9 cellular contexts compared by ENCODE assay signal in the genomic region with DNA sequence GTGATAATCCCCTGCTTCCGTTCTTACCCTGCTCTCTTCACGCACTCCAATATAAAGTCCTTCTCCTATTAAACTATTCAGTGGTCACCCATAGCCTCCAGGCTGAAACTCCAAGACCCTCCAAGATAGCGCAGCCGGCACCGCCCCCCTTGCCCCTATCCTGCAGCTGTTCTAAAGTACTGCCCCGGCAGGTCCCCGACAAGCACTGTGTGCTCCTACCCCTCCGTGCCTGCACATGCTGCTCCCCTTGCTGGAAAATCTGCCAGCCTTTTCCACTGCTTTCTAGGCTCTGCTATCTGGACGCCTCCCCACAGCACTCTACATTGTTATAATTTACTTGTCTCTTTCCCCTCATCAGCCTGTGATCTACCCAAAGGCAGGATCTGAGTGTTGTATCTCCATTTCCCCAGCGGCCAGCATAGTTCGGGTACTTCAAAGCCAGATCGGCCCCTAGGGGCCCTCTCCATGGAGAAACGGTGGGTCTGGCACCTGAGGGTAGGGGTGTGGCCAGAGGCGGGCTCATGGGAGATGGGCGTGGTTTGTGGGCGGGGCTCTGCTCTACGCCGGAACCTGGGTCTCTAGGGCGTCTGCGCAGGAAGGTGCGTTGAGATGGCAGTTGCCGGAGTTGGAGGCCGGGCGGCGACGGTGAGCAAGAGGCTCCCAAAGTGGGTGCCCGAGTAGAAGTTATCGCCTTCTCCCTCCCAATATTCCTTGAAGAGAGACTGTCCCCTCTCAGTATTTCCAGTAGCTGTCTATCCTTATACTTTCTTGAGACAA.
DNase-seq lines count a peak whose midpoint lies in the region; ATAC-seq, FAIRE-seq and TF ChIP-seq lines count a peak whose summit lies in the region.
"Had no signal": no experiment of that assay in that cellular context is flagged by ENCODE, and none has a peak within 500 bp of the region (broad histone marks: within the 10 kb centered on the region; RNA-seq: fewer than 3 reads in every experiment).

No MANE protein-coding gene starts in this region.

- H3K36me3 ChIP-seq in stomach = peaks cover 0 to 44% (median 35%) of the 10 kb centered on the region in 4 donors

- intact Hi-C loops in activated CD4-positive, alpha-beta T cell treated with anti-CD3 and anti-CD28 coated beads for 36 hours (cut with DNase I, micrococcal nuclease) = no loop called here
- intact Hi-C loops in stomach (cut with DNase I; ENCODE audit: low total_unique reads) = no loop called here

- H3K27ac ChIP-seq in stomach = peak overlapping the region in 1 of 5 donors; percentile 41
- H3K27ac ChIP-seq: KMS-11 had no signal

- H3K27ac Mint-ChIP-seq in activated CD4-positive, alpha-beta T cell treated with anti-CD3 and anti-CD28 coated beads for 36 hours = no peak overlapping the region
- H3K27ac Mint-ChIP-seq in brain (no peak overlapping the region), mesothelial cell of epicardium (peak overlapping the region; percentile 85)

- no peaks in the 10 kb centered on the region for H3K36me3 Mint-ChIP-seq in activated CD4-positive, alpha-beta T cell treated with anti-CD3 and anti-CD28 coated beads for 36 hours (ENCODE audit: low read depth)
- peaks cover 38% of the 10 kb centered on the region for H3K36me3 Mint-ChIP-seq in brain
- H3K36me3 Mint-ChIP-seq in mesothelial cell of epicardium = peaks cover 11% of the 10 kb centered on the region

- no peak overlapping the region for H3K4me3 Mint-ChIP-seq in activated CD4-positive, alpha-beta T cell treated with anti-CD3 and anti-CD28 coated beads for 36 hours
- H3K4me3 Mint-ChIP-seq in brain (peak overlapping the region in 3 of 5 experiments; percentile 11 to 62 (median 44)), mesothelial cell of epicardium (peak overlapping the region; percentile 67)

- H3K4me3 ChIP-seq in stomach = peak overlapping the region in 3 of 4 donors; percentile 16 to 36 (median 16)

- TF ChIP-seq CTCF in brain (conservative IDR thresholded peaks at IDR 0.05) = no peak
- TF ChIP-seq CTCF in mesothelial cell of epicardium (IDR thresholded peaks at IDR 0.05; ENCODE audit: unreplicated experiment) = no peak
- TF ChIP-seq CTCF in stomach (IDR thresholded peaks at IDR 0.05) = no peak
- TF ChIP-seq CTCF in D721Med (IDR thresholded peaks at IDR 0.05; ENCODE audit: insufficient read depth, missing control alignments) = no peak

- H3K4me1 ChIP-seq in stomach = peaks cover 0 to 6% (median 3%) of the 10 kb centered on the region in 4 donors

- ATAC-seq in activated CD4-positive, alpha-beta T cell treated with anti-CD3 and anti-CD28 coated beads for 36 hours = peak; percentile 95
- ATAC-seq in GM21786 (IDR thresholded peaks at IDR 0.05; ENCODE audit: unreplicated experiment) (no peak), HG02642 (IDR thresholded peaks at IDR 0.05; ENCODE audit: poor library complexity, unreplicated experiment) (no peak)

- no peaks in the 10 kb centered on the region for H3K9me3 Mint-ChIP-seq in activated CD4-positive, alpha-beta T cell treated with anti-CD3 and anti-CD28 coated beads for 36 hours (ENCODE audit: low read depth)
- no peaks in the 10 kb centered on the region for H3K9me3 Mint-ChIP-seq in brain
- H3K9me3 Mint-ChIP-seq in mesothelial cell of epicardium = no peaks in the 10 kb centered on the region

- CTCF ChIA-PET in activated CD4-positive, alpha-beta T cell treated with anti-CD3 and anti-CD28 coated beads for 36 hours (lab: Charles Lee) = interaction anchor here (1.0 kb wide), 1 partner anchor 10 kb away, joined by 3 read pairs; no protein-coding TSS in a partner anchor

- no peak for TF ChIP-seq EP300 in stomach (IDR thresholded peaks at IDR 0.05)

- no peaks in the 10 kb centered on the region for H3K27me3 ChIP-seq in stomach

- WGBS in stomach, 5 donors = 30 to 37% (median 31%) methylated on average over 24 to 28 of the region's 28 CpGs

- DNase-seq in activated CD4-positive, alpha-beta T cell treated with anti-CD3 and anti-CD28 coated beads for 36 hours = peak; percentile 74
- DNase-seq in mesothelial cell of epicardium (ENCODE audit: low spot score in 2 of 2, unreplicated experiment in 2 of 2) = peak; percentile 73 to 90
- peak; percentile 73 for DNase-seq in stomach
- no peak for DNase-seq in D721Med (ENCODE audit: insufficient read length, low spot score)
- no peak for DNase-seq in DMS53 (lab: John Stamatoyannopoulos, UW)

- POLR2A ChIA-PET in activated CD4-positive, alpha-beta T cell treated with anti-CD3 and anti-CD28 coated beads for 36 hours (lab: Charles Lee) = no interaction called here

- H3K27me3 Mint-ChIP-seq in activated CD4-positive, alpha-beta T cell treated with anti-CD3 and anti-CD28 coated beads for 36 hours = peaks cover 12% of the 10 kb centered on the region
- H3K27me3 Mint-ChIP-seq in brain = no peaks in the 10 kb centered on the region
- H3K27me3 Mint-ChIP-seq in mesothelial cell of epicardium (ENCODE audit: low read depth) = no peaks in the 10 kb centered on the region

- TF ChIP-seq POLR2A in stomach (IDR thresholded peaks at IDR 0.05) = no peak

- H3K4me1 Mint-ChIP-seq in activated CD4-positive, alpha-beta T cell treated with anti-CD3 and anti-CD28 coated beads for 36 hours = peaks cover 4% of the 10 kb centered on the region
- no peaks in the 10 kb centered on the region for H3K4me1 Mint-ChIP-seq in brain
- peaks cover 18% of the 10 kb centered on the region for H3K4me1 Mint-ChIP-seq in mesothelial cell of epicardium

- H3K9me3 ChIP-seq in stomach = no peaks in the 10 kb centered on the region

- FAIRE-seq in D721Med (lab: Jason Lieb, UNC) = no peak

Comparison
In these comparisons a context has a peak if more than half of its experiments do, and no peak if none do; other contexts are left out.
1. DNase-seq: peak in activated CD4-positive, alpha-beta T cell treated with anti-CD3 and anti-CD28 coated beads for 36 hours (single experiment), mesothelial cell of epicardium (2 of 2) and stomach (single experiment); none in D721Med (single experiment) and DMS53 (single experiment).